ENCODE assay signal across 8 cellular contexts in the genomic region with DNA sequence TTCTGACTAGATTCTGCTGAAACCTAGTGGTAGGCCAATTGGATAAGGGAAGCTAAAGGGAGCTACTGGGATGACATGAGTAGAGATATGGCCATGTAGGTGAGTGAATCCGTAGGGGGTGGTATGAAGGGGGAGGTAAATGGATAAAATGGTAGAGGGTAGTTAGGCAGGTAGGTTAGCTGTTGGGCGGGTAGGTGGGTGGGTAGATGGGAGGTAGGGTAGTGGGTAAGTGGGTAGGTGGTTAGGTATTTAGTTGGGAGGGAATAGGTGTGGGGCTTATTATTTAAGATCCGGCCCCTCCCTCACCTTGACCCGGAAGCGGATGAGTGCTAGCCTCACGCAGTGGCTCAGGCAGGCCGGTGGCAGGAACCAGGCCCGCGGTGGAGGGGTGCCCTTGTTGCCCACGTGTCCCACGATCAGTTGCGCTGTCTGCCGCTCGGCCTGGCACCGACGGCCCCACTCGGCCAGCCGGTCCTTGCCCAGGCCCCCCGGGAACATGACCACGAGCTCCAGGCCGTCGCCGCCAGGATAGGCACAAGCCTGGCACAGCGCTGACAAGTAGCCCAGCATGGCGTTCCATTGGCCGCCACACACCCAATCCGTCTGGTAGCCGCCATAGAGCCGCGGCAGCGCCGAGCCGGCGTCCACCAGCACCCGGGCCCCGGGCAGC. TPM values are rescaled to one million over a fixed set of nuclear protein-coding genes. Genes with fewer than 3 reads are reported as not detected.
DNase-seq lines count a peak whose midpoint lies in the region; ATAC-seq, FAIRE-seq and TF ChIP-seq lines count a peak whose summit lies in the region.

No MANE protein-coding gene starts in this region.

- H3K4me1 Mint-ChIP-seq in activated naive CD8-positive, alpha-beta T cell treated with anti-CD3 and anti-CD28 coated beads for 36 hours = peaks cover 36% of the 10 kb centered on the region
- peaks cover 29% of the 10 kb centered on the region for H3K4me1 Mint-ChIP-seq in progenitor cell of endocrine pancreas (ENCODE audit: low read depth)

- FAIRE-seq in urothelium cell line (lab: Jason Lieb, UNC) = peak; percentile 69

- H3K27me3 Mint-ChIP-seq in activated naive CD8-positive, alpha-beta T cell treated with anti-CD3 and anti-CD28 coated beads for 36 hours = no peaks in the 10 kb centered on the region
- no peaks in the 10 kb centered on the region for H3K27me3 Mint-ChIP-seq in progenitor cell of endocrine pancreas

- H3K27ac Mint-ChIP-seq in activated naive CD8-positive, alpha-beta T cell treated with anti-CD3 and anti-CD28 coated beads for 36 hours = peak overlapping the region; percentile 86
- no peak overlapping the region for H3K27ac Mint-ChIP-seq in progenitor cell of endocrine pancreas

- no peak for TF ChIP-seq CTCF in progenitor cell of endocrine pancreas (IDR thresholded peaks at IDR 0.05; ENCODE audit: unreplicated experiment)

- no peaks in the 10 kb centered on the region for H3K9me3 Mint-ChIP-seq in activated naive CD8-positive, alpha-beta T cell treated with anti-CD3 and anti-CD28 coated beads for 36 hours
- peaks cover 4% of the 10 kb centered on the region for H3K9me3 Mint-ChIP-seq in progenitor cell of endocrine pancreas (ENCODE audit: low read depth)

- peaks cover 40% of the 10 kb centered on the region for H3K36me3 Mint-ChIP-seq in activated naive CD8-positive, alpha-beta T cell treated with anti-CD3 and anti-CD28 coated beads for 36 hours
- no peaks in the 10 kb centered on the region for H3K36me3 Mint-ChIP-seq in progenitor cell of endocrine pancreas (ENCODE audit: insufficient read depth)

- peak; percentile 62 for ATAC-seq in GM21576 (IDR thresholded peaks at IDR 0.05; ENCODE audit: unreplicated experiment)
- peak; percentile 48 for ATAC-seq in SK-N-SH treated with all-trans-retinoic acid at 6 μM for 48 hours
- peak; percentile 85 to 88 for ATAC-seq in left cardiac atrium

- peak; percentile 62 for DNase-seq in Daoy (ENCODE audit: low read depth)
- DNase-seq in KG1 (lab: John Stamatoyannopoulos, UW) = peak; percentile 8
- DNase-seq in activated naive CD8-positive, alpha-beta T cell treated with anti-CD3 and anti-CD28 coated beads for 36 hours = peak; percentile 67
- peak; percentile 78 for DNase-seq in left cardiac atrium
- no peak for DNase-seq in progenitor cell of endocrine pancreas (ENCODE audit: low spot score, unreplicated experiment)
- DNase-seq in urothelium cell line (ENCODE audit: low spot score) = peak; percentile 66

- H3K4me3 Mint-ChIP-seq in activated naive CD8-positive, alpha-beta T cell treated with anti-CD3 and anti-CD28 coated beads for 36 hours = peak overlapping the region; percentile 82
- peak overlapping the region; percentile 78 for H3K4me3 Mint-ChIP-seq in progenitor cell of endocrine pancreas (ENCODE audit: low read depth)

- intact Hi-C loops in left cardiac atrium (cut with DNase I) = no loop called here

TF ChIP-seq in SK-N-SH treated with all-trans-retinoic acid at 6 μM for 48 hours, 23 proteins besides CTCF, POLR2A, EP300 and RAD21:
- no peak for TF ChIP-seq ARNTL (CRISPR knock-in tag; IDR thresholded peaks at IDR 0.05; ENCODE audit: borderline replicate concordance, low read depth)
- no peak for TF ChIP-seq CSRNP3 (CRISPR knock-in tag; IDR thresholded peaks at IDR 0.05)
- TF ChIP-seq ISL1 (CRISPR knock-in tag; IDR thresholded peaks at IDR 0.05) = no peak
- no peak for TF ChIP-seq TOX (CRISPR knock-in tag; IDR thresholded peaks at IDR 0.05; ENCODE audit: borderline replicate concordance)
- no peak for TF ChIP-seq PPARA (CRISPR knock-in tag; IDR thresholded peaks at IDR 0.05; ENCODE audit: borderline replicate concordance)
- no peak for TF ChIP-seq ZNF8 (CRISPR knock-in tag; IDR thresholded peaks at IDR 0.05)
- TF ChIP-seq, protein P1, sequence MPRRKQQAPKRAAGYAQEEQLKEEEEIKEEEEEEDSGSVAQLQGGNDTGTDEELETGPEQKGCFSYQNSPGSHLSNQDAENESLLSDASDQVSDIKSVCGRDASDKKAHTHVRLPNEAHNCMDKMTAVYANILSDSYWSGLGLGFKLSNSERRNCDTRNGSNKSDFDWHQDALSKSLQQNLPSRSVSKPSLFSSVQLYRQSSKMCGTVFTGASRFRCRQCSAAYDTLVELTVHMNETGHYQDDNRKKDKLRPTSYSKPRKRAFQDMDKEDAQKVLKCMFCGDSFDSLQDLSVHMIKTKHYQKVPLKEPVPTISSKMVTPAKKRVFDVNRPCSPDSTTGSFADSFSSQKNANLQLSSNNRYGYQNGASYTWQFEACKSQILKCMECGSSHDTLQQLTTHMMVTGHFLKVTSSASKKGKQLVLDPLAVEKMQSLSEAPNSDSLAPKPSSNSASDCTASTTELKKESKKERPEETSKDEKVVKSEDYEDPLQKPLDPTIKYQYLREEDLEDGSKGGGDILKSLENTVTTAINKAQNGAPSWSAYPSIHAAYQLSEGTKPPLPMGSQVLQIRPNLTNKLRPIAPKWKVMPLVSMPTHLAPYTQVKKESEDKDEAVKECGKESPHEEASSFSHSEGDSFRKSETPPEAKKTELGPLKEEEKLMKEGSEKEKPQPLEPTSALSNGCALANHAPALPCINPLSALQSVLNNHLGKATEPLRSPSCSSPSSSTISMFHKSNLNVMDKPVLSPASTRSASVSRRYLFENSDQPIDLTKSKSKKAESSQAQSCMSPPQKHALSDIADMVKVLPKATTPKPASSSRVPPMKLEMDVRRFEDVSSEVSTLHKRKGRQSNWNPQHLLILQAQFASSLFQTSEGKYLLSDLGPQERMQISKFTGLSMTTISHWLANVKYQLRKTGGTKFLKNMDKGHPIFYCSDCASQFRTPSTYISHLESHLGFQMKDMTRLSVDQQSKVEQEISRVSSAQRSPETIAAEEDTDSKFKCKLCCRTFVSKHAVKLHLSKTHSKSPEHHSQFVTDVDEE (CRISPR knock-in tag; IDR thresholded peaks at IDR 0.05) = no peak
- no peak for TF ChIP-seq ZNF565 (CRISPR knock-in tag; conservative IDR thresholded peaks at IDR 0.05; ENCODE audit: low read depth)
- no peak for TF ChIP-seq ZNF70 (CRISPR knock-in tag; IDR thresholded peaks at IDR 0.05)
- no peak for TF ChIP-seq TCF4 (CRISPR knock-in tag; IDR thresholded peaks at IDR 0.05; ENCODE audit: borderline replicate concordance)
- TF ChIP-seq, protein P2, sequence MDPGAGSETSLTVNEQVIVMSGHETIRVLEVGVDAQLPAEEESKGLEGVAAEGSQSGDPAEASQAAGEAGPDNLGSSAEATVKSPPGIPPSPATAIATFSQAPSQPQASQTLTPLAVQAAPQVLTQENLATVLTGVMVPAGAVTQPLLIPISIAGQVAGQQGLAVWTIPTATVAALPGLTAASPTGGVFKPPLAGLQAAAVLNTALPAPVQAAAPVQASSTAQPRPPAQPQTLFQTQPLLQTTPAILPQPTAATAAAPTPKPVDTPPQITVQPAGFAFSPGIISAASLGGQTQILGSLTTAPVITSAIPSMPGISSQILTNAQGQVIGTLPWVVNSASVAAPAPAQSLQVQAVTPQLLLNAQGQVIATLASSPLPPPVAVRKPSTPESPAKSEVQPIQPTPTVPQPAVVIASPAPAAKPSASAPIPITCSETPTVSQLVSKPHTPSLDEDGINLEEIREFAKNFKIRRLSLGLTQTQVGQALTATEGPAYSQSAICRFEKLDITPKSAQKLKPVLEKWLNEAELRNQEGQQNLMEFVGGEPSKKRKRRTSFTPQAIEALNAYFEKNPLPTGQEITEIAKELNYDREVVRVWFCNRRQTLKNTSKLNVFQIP (CRISPR knock-in tag; IDR thresholded peaks at IDR 0.05; ENCODE audit: borderline replicate concordance, low read depth) = no peak

RNA-seq across cellular contexts. Expression of gene FAM120C, which starts 0.7 kb away (rescaled TPM):
- 9.2 and 12.3 TPM in 2 replicates for total RNA-seq in Daoy (2014; rRNA removed; shearing (Covaris generic))
- total RNA-seq in activated naive CD8-positive, alpha-beta T cell treated with anti-CD3 and anti-CD28 coated beads for 36 hours = 1 to 10 TPM; 7.4 to 8.0 TPM
- total RNA-seq in left cardiac atrium (1 to 10 TPM; 7.1 to 7.2 TPM), progenitor cell of endocrine pancreas (12.4 and 14.0 TPM in 2 replicates)
